ENCODE assay signal across 16 cellular contexts in genomic region chr13:29505511-29505910, GRCh38.
DNase-seq lines count a peak whose midpoint lies in the region; ATAC-seq, FAIRE-seq and TF ChIP-seq lines count a peak whose summit lies in the region.
"Had no signal": no experiment of that assay in that cellular context is flagged by ENCODE, and none has a peak within 500 bp of the region (broad histone marks: within the 10 kb centered on the region; RNA-seq: fewer than 3 reads in every experiment).

No MANE protein-coding gene starts in this region.

- H2BK15ac ChIP-seq in H1 (ENCODE audit: low read length) = no peak overlapping the region
- H2BK15ac ChIP-seq in neuronal stem cell (ENCODE audit: low read length) = no peak overlapping the region

- H2AFZ ChIP-seq in H1 (ENCODE audit: low read length) (no peak overlapping the region), neuronal stem cell (ENCODE audit: low read length) (no peak overlapping the region)

- no peak overlapping the region for H2BK120ac ChIP-seq in H1 (replicated peaks; ENCODE audit: low read depth, low read length)
- no peak overlapping the region for H2BK120ac ChIP-seq in neuronal stem cell (ENCODE audit: low read depth, low read length)

- H3K4ac ChIP-seq in H1 (replicated peaks; ENCODE audit: insufficient read length, low read depth, low read length) (no peak overlapping the region), neuronal stem cell (ENCODE audit: low read length) (no peak overlapping the region)

- H3K4me2 ChIP-seq in H1 (ENCODE audit: insufficient read depth in 1 of 2, low read depth in 2 of 2, low read length in 2 of 2) (no peak overlapping the region), neuronal stem cell (ENCODE audit: insufficient read depth, low read length, poor library complexity, severe bottlenecking) (no peak overlapping the region)
- H3K4me2 ChIP-seq: BLaER1 treated with 17β-estradiol and CSF1 and Interleukin-3, amounts not matched to agents 10 nM and 100 nM had no signal

- CTCF ChIA-PET in Caco-2 (lab: Charles Lee) = interaction anchor here (0.6 kb wide), 1 partner anchor 34 kb away, joined by 3 read pairs; no protein-coding TSS in a partner anchor
- CTCF ChIA-PET in H1 (lab: Charles Lee; ENCODE audit: partially characterized antibody) = interaction anchor here (1.2 to 17.8 kb wide), 3 partner anchors 23 to 208 kb away, joined by 4 to 210 read pairs (median 15); no protein-coding TSS in a partner anchor

- H2AK5ac ChIP-seq in H1 (ENCODE audit: low read depth, low read length) (no peak overlapping the region), neuronal stem cell (ENCODE audit: low read depth, low read length) (no peak overlapping the region)

- H3K9ac ChIP-seq in H1 (replicated peaks in 1 of 4; ENCODE audit: extremely low read depth in 1 of 4, low read depth in 3 of 4, low read length in 3 of 4) = no peak overlapping the region
- no peak overlapping the region for H3K9ac ChIP-seq in neuronal stem cell (ENCODE audit: low read depth, low read length, poor library complexity)
- H3K9ac ChIP-seq: BLaER1 treated with 17β-estradiol and CSF1 and Interleukin-3, amounts not matched to agents 10 nM and 100 nM had no signal

- H3K27me3 ChIP-seq in Caco-2 (replicated peaks; ENCODE audit: control insufficient read depth, insufficient read depth, low read length) (no peaks in the 10 kb centered on the region), H1 (replicated peaks in 1 of 4; ENCODE audit: control insufficient read depth in 3 of 4, extremely low read depth in 1 of 4, insufficient read depth in 3 of 4, low read length in 3 of 4) (no peaks in the 10 kb centered on the region; a peak in 1 of 7 replicates), neuronal stem cell (ENCODE audit: control insufficient read depth in 3 of 3, insufficient read depth in 3 of 3, low read depth in 1 of 3, low read length in 3 of 3) (no peaks in the 10 kb centered on the region)
- H3K27me3 ChIP-seq: BLaER1 treated with 17β-estradiol and CSF1 and Interleukin-3, amounts not matched to agents 10 nM and 100 nM had no signal

- H3K79me2 ChIP-seq in H1 (ENCODE audit: control insufficient read depth in 1 of 2, insufficient read depth in 2 of 2, low read length in 2 of 2) = no peaks in the 10 kb centered on the region

- no peak for TF ChIP-seq POLR2A in H1 (IDR thresholded peaks at IDR 0.05; ENCODE audit: control extremely low read depth in 1 of 2, low read depth in 2 of 2, low read length in 2 of 2)

- H3K9me3 Mint-ChIP-seq in activated naive CD8-positive, alpha-beta T cell treated with anti-CD3 and anti-CD28 coated beads, Interleukin-2, amount 50 U/mL, for 24 hours = no peaks in the 10 kb centered on the region
- no peaks in the 10 kb centered on the region for H3K9me3 Mint-ChIP-seq in activated naive CD8-positive, alpha-beta T cell treated with anti-CD3 and anti-CD28 coated beads for 36 hours
- H3K9me3 Mint-ChIP-seq in Caco-2 (ENCODE audit: unreplicated experiment) = no peaks in the 10 kb centered on the region
- H3K9me3 Mint-ChIP-seq: CD8-positive, alpha-beta T cell had no signal

- H4K20me1 ChIP-seq in H1 (replicated peaks in 1 of 2; ENCODE audit: control insufficient read depth in 1 of 2, insufficient read depth in 2 of 2, low read length in 2 of 2) = peaks cover 0 to 3% of the 10 kb centered on the region in 2 experiments

- H2BK12ac ChIP-seq in H1 (ENCODE audit: low read depth, low read length) = no peak overlapping the region
- H2BK12ac ChIP-seq in neuronal stem cell (ENCODE audit: low read length) = no peak overlapping the region

- H3K4me1 ChIP-seq in Caco-2 (peaks cover 14% of the 10 kb centered on the region), H1 (replicated peaks in 1 of 4; ENCODE audit: control insufficient read depth in 3 of 4, insufficient read depth in 4 of 4, low read length in 3 of 4) (no peaks in the 10 kb centered on the region), neuronal stem cell (ENCODE audit: control insufficient read depth in 2 of 2, insufficient read depth in 1 of 2, low read depth in 1 of 2, low read length in 2 of 2) (peaks cover 0 to 1% of the 10 kb centered on the region in 2 donors)
- H3K4me1 ChIP-seq: HAP-1 had no signal

- no peak overlapping the region for H3K4me3 ChIP-seq in Caco-2 (ENCODE audit: low read depth, low read length)
- H3K4me3 ChIP-seq in H1 (ENCODE audit: extremely low read depth in 1 of 4, insufficient read depth in 2 of 4, low read depth in 3 of 4, low read length in 4 of 4) = no peak overlapping the region
- no peak overlapping the region for H3K4me3 ChIP-seq in neuronal stem cell (ENCODE audit: low read length in 2 of 2)
- H3K4me3 ChIP-seq: BLaER1 treated with 17β-estradiol and CSF1 and Interleukin-3, amounts not matched to agents 10 nM and 100 nM; HAP-1 had no signal

- H3K79me1 ChIP-seq in H1 (ENCODE audit: low read depth, low read length) (no peaks in the 10 kb centered on the region), neuronal stem cell (ENCODE audit: low read depth, low read length) (no peaks in the 10 kb centered on the region)

- H4K8ac ChIP-seq in H1 (ENCODE audit: extremely low read depth, insufficient read depth, low read length) = no peak overlapping the region
- H4K8ac ChIP-seq in neuronal stem cell (ENCODE audit: low read depth, low read length) = no peak overlapping the region

- POLR2A ChIA-PET in Caco-2 (lab: Charles Lee) (no interaction called here), H1 (lab: Charles Lee; ENCODE audit: partially characterized antibody) (interaction anchor here (0.8 to 4.2 kb wide), 3 partner anchors 8 to 90 kb away, joined by 3 to 23 read pairs (median 5); partner anchors contain the start of gene SLC7A1)

- no peak overlapping the region for H2BK5ac ChIP-seq in H1 (ENCODE audit: low read depth, low read length)
- H2BK5ac ChIP-seq in neuronal stem cell (ENCODE audit: low read length) = no peak overlapping the region

- BruUV-seq in Caco-2 (replicated peaks; lab: Mats Ljungman, UMichigan) = no TSS peak

- no peak for ATAC-seq in activated naive CD8-positive, alpha-beta T cell treated with anti-CD3 and anti-CD28 coated beads, Interleukin-2, amount 50 U/mL, for 24 hours
- ATAC-seq: CD8-positive, alpha-beta T cell had no signal

- peak overlapping the region; percentile 18 for H3K27ac Mint-ChIP-seq in activated naive CD8-positive, alpha-beta T cell treated with anti-CD3 and anti-CD28 coated beads, Interleukin-2, amount 50 U/mL, for 24 hours
- H3K27ac Mint-ChIP-seq in activated naive CD8-positive, alpha-beta T cell treated with anti-CD3 and anti-CD28 coated beads for 36 hours = no peak overlapping the region
- H3K27ac Mint-ChIP-seq in Caco-2 (ENCODE audit: unreplicated experiment) = peak overlapping the region; percentile 37
- H3K27ac Mint-ChIP-seq: B cell; CD8-positive, alpha-beta T cell had no signal

- H4K91ac ChIP-seq in H1 (replicated peaks; ENCODE audit: insufficient read length, low read length) = no peak overlapping the region
- no peak overlapping the region for H4K91ac ChIP-seq in neuronal stem cell (ENCODE audit: low read depth, low read length, poor library complexity)

- no peak overlapping the region for H3K4me3 Mint-ChIP-seq in activated naive CD8-positive, alpha-beta T cell treated with anti-CD3 and anti-CD28 coated beads, Interleukin-2, amount 50 U/mL, for 24 hours
- no peak overlapping the region for H3K4me3 Mint-ChIP-seq in activated naive CD8-positive, alpha-beta T cell treated with anti-CD3 and anti-CD28 coated beads for 36 hours
- no peak overlapping the region for H3K4me3 Mint-ChIP-seq in Caco-2 (ENCODE audit: unreplicated experiment)
- H3K4me3 Mint-ChIP-seq: B cell; CD8-positive, alpha-beta T cell had no signal

- no peak for FAIRE-seq in H1 (lab: Jason Lieb, UNC)
- FAIRE-seq: GM12892, GM18507 had no signal

- H3K18ac ChIP-seq in H1 (ENCODE audit: extremely low read depth, low read length) (no peak overlapping the region), neuronal stem cell (ENCODE audit: low read length) (peak overlapping the region; percentile 54)

- H3K27me3 Mint-ChIP-seq in activated naive CD8-positive, alpha-beta T cell treated with anti-CD3 and anti-CD28 coated beads, Interleukin-2, amount 50 U/mL, for 24 hours = peaks cover 22% of the 10 kb centered on the region
- H3K27me3 Mint-ChIP-seq in activated naive CD8-positive, alpha-beta T cell treated with anti-CD3 and anti-CD28 coated beads for 36 hours = peaks cover 25% of the 10 kb centered on the region
- H3K27me3 Mint-ChIP-seq in Caco-2 (ENCODE audit: insufficient read depth, unreplicated experiment) = peaks cover 3% of the 10 kb centered on the region

- TF ChIP-seq RAD21 in H1 (IDR thresholded peaks at IDR 0.05 in 1 of 2, conservative IDR thresholded peaks at IDR 0.05 in 1 of 2; ENCODE audit: low read depth in 2 of 2, low read length in 2 of 2) = no peak

- no peak overlapping the region for H2BK20ac ChIP-seq in H1 (ENCODE audit: low read length)

- WGBS in H1 (ENCODE audit: extremely low coverage in 1 of 2, insufficient coverage in 1 of 2, insufficient read length in 1 of 2, insufficient replicate concordance in 2 of 2, low coverage in 1 of 2, low lambda C conversion rate in 2 of 2, missing lambda C conversion rate in 1 of 2), 2 experiments = 93% methylated on average over 17 of the region's 17 CpGs; no CpG with 5 or more reads in 1 of the 2 experiments
- no CpG with 5 or more reads among the region's 17 CpGs for WGBS in neuronal stem cell (ENCODE audit: extremely low coverage in 2 of 2, insufficient read length in 2 of 2, insufficient replicate concordance in 1 of 2), 2 donors

- no peaks in the 10 kb centered on the region for H3K4me1 Mint-ChIP-seq in activated naive CD8-positive, alpha-beta T cell treated with anti-CD3 and anti-CD28 coated beads, Interleukin-2, amount 50 U/mL, for 24 hours
- H3K4me1 Mint-ChIP-seq in activated naive CD8-positive, alpha-beta T cell treated with anti-CD3 and anti-CD28 coated beads for 36 hours = no peaks in the 10 kb centered on the region
- peaks cover 18% of the 10 kb centered on the region for H3K4me1 Mint-ChIP-seq in Caco-2 (ENCODE audit: low read depth, unreplicated experiment)

- TF ChIP-seq EP300 in H1 (IDR thresholded peaks at IDR 0.05; ENCODE audit: borderline replicate concordance in 1 of 2, low read depth in 2 of 2, low read length in 2 of 2) = no peak

- no peaks in the 10 kb centered on the region for H3K23me2 ChIP-seq in H1 (ENCODE audit: low read depth, low read length)

- no peak for TF ChIP-seq CTCF in Caco-2 (IDR thresholded peaks at IDR 0.05; ENCODE audit: insufficient read depth in 1 of 2, low read depth in 1 of 2, low read length in 1 of 2, severe bottlenecking in 1 of 2, unreplicated experiment in 1 of 2)
- TF ChIP-seq CTCF in H1 (IDR thresholded peaks at IDR 0.05; ENCODE audit: control extremely low read depth in 1 of 3, insufficient read depth in 1 of 3, low read depth in 1 of 3, low read length in 3 of 3) = no peak

- H3K9me3 ChIP-seq in Caco-2 = no peaks in the 10 kb centered on the region
- H3K9me3 ChIP-seq in H1 (ENCODE audit: insufficient read depth in 2 of 2, low read depth in 1 of 2, low read length in 1 of 2) = no peaks in the 10 kb centered on the region
- H3K9me3 ChIP-seq in neuronal stem cell (replicated peaks in 1 of 2; ENCODE audit: control insufficient read depth in 2 of 2, insufficient read depth in 1 of 2, low read depth in 1 of 2, low read length in 2 of 2) = no peaks in the 10 kb centered on the region
- H3K9me3 ChIP-seq: BLaER1 treated with 17β-estradiol and CSF1 and Interleukin-3, amounts not matched to agents 10 nM and 100 nM; HAP-1 had no signal

- intact Hi-C loops in Caco-2 (cut with micrococcal nuclease; ENCODE audit: unreplicated experiment) = loop anchor here (5.0 kb wide), 1 partner anchor 87 kb away; no protein-coding TSS in a partner anchor

- no peak overlapping the region for H3K56ac ChIP-seq in H1 (replicated peaks; ENCODE audit: insufficient read length, low read depth, low read length)

- H3K27ac ChIP-seq in H1 (ENCODE audit: low read depth, low read length) (no peak overlapping the region), neuronal stem cell (replicated peaks; ENCODE audit: low read length) (no peak overlapping the region)
- H3K27ac ChIP-seq: BLaER1 treated with 17β-estradiol and CSF1 and Interleukin-3, amounts not matched to agents 10 nM and 100 nM had no signal

- H3K36me3 Mint-ChIP-seq in activated naive CD8-positive, alpha-beta T cell treated with anti-CD3 and anti-CD28 coated beads, Interleukin-2, amount 50 U/mL, for 24 hours (ENCODE audit: low read depth) = peaks cover 3% of the 10 kb centered on the region
- peaks cover 11% of the 10 kb centered on the region for H3K36me3 Mint-ChIP-seq in activated naive CD8-positive, alpha-beta T cell treated with anti-CD3 and anti-CD28 coated beads for 36 hours
- peaks cover 77% of the 10 kb centered on the region for H3K36me3 Mint-ChIP-seq in Caco-2 (ENCODE audit: insufficient read depth, unreplicated experiment)
- H3K36me3 Mint-ChIP-seq: CD8-positive, alpha-beta T cell had no signal

- no peak for DNase-seq in activated naive CD8-positive, alpha-beta T cell treated with anti-CD3 and anti-CD28 coated beads, Interleukin-2, amount 50 U/mL, for 24 hours
- no peak for DNase-seq in activated naive CD8-positive, alpha-beta T cell treated with anti-CD3 and anti-CD28 coated beads for 36 hours
- DNase-seq in Caco-2 (no peak), H1 (ENCODE audit: low read depth in 1 of 2, low spot score in 2 of 2) (no peak), neuronal stem cell (ENCODE audit: low spot score) (no peak), SKM-1 (lab: John Stamatoyannopoulos, UW; ENCODE audit: unreplicated experiment) (no peak), GM19238 (ENCODE audit: insufficient read length, low spot score) (no peak)
- DNase-seq: CD8-positive, alpha-beta T cell; DMS153; DMS79; GDM1 had no signal

- H3K14ac ChIP-seq in H1 (ENCODE audit: insufficient read length) = no peak overlapping the region
- H3K14ac ChIP-seq in neuronal stem cell (ENCODE audit: low read length) = no peak overlapping the region

- H4K5ac ChIP-seq in H1 (ENCODE audit: insufficient read length, low read depth, low read length) = no peak overlapping the region

- 0 out of 2 replicates have a peak, but pooled peaks cover under 1% of the 10 kb centered on the region for H3K36me3 ChIP-seq in Caco-2 (ENCODE audit: control insufficient read depth, insufficient read depth, low read length)
- H3K36me3 ChIP-seq in H1 (ENCODE audit: control insufficient read depth in 2 of 4, insufficient read depth in 4 of 4, low read length in 3 of 4) = no peaks in the 10 kb centered on the region
- peaks cover 0 to 1% of the 10 kb centered on the region in 2 donors for H3K36me3 ChIP-seq in neuronal stem cell (replicated peaks in 1 of 2; ENCODE audit: control insufficient read depth in 2 of 2, insufficient read depth in 2 of 2, low read length in 2 of 2)
- H3K36me3 ChIP-seq: HAP-1 had no signal

- H3K23ac ChIP-seq in H1 (ENCODE audit: insufficient read length) (no peak overlapping the region), neuronal stem cell (ENCODE audit: low read depth, low read length, poor library complexity) (no peak overlapping the region)
